1 cellular context compared by ENCODE assay signal in the genomic region with DNA sequence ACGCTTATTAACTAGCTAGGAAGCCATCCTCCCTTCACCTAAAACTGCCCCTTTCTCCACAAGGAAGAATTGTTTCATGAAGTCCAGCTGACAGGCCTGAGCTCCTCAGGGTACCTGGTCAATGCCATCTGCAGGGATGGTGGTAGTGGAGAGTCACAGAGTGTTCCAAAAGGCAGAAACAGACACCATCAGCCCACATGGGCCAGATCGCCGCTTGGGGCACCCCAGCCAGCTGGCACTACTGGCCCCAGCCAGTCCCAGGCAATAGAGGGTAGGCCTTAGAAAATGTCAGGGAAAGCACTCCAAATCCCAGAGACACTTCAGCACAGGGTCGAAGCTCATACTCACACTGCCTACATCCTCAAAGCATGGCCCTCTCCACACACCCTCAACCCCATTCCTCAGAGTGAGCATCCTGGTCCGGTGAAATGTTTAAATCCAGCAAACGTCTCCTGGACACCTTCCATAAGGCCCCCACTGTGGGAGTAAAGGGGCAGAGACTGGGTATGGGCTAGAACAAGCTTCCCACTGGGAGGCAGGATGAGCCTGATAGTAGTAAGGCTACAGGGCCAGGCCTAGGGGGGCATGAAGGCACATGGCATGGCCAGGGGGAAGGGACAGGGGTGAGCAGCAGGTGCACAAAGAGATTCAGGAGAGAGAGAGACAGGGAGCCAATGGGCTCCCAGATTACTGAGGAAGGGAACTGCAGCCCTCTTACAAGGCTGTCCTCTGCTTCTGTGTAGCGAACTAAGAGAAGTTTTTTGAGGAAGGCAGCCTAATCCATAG.
TF ChIP-seq lines count a peak whose summit lies in the region.

No MANE protein-coding gene starts in this region.

TF ChIP-seq in GM23338, 12 proteins besides CTCF, POLR2A, EP300 and RAD21 (continued from another document):
- TF ChIP-seq, protein P1, sequence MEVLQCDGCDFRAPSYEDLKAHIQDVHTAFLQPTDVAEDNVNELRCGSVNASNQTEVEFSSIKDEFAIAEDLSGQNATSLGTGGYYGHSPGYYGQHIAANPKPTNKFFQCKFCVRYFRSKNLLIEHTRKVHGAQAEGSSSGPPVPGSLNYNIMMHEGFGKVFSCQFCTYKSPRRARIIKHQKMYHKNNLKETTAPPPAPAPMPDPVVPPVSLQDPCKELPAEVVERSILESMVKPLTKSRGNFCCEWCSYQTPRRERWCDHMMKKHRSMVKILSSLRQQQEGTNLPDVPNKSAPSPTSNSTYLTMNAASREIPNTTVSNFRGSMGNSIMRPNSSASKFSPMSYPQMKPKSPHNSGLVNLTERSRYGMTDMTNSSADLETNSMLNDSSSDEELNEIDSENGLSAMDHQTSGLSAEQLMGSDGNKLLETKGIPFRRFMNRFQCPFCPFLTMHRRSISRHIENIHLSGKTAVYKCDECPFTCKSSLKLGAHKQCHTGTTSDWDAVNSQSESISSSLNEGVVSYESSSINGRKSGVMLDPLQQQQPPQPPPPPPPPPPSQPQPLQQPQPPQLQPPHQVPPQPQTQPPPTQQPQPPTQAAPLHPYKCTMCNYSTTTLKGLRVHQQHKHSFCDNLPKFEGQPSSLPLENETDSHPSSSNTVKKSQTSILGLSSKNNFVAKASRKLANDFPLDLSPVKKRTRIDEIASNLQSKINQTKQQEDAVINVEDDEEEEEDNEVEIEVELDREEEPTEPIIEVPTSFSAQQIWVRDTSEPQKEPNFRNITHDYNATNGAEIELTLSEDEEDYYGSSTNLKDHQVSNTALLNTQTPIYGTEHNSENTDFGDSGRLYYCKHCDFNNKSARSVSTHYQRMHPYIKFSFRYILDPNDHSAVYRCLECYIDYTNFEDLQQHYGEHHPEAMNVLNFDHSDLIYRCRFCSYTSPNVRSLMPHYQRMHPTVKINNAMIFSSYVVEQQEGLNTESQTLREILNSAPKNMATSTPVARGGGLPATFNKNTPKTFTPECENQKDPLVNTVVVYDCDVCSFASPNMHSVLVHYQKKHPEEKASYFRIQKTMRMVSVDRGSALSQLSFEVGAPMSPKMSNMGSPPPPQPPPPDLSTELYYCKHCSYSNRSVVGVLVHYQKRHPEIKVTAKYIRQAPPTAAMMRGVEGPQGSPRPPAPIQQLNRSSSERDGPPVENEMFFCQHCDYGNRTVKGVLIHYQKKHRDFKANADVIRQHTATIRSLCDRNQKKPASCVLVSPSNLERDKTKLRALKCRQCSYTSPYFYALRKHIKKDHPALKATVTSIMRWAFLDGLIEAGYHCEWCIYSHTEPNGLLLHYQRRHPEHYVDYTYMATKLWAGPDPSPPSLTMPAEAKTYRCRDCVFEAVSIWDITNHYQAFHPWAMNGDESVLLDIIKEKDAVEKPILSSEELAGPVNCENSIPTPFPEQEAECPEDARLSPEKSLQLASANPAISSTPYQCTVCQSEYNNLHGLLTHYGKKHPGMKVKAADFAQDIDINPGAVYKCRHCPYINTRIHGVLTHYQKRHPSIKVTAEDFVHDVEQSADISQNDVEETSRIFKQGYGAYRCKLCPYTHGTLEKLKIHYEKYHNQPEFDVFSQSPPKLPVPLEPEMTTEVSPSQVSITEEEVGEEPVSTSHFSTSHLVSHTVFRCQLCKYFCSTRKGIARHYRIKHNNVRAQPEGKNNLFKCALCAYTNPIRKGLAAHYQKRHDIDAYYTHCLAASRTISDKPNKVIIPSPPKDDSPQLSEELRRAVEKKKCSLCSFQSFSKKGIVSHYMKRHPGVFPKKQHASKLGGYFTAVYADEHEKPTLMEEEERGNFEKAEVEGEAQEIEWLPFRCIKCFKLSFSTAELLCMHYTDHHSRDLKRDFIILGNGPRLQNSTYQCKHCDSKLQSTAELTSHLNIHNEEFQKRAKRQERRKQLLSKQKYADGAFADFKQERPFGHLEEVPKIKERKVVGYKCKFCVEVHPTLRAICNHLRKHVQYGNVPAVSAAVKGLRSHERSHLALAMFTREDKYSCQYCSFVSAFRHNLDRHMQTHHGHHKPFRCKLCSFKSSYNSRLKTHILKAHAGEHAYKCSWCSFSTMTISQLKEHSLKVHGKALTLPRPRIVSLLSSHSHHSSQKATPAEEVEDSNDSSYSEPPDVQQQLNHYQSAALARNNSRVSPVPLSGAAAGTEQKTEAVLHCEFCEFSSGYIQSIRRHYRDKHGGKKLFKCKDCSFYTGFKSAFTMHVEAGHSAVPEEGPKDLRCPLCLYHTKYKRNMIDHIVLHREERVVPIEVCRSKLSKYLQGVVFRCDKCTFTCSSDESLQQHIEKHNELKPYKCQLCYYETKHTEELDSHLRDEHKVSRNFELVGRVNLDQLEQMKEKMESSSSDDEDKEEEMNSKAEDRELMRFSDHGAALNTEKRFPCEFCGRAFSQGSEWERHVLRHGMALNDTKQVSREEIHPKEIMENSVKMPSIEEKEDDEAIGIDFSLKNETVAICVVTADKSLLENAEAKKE (CRISPR knock-in tag; IDR thresholded peaks at IDR 0.05) = no peak
- TF ChIP-seq POLR2AphosphoS5 (IDR thresholded peaks at IDR 0.05; ENCODE audit: low read depth) = no peak
- TF ChIP-seq, protein P2, sequence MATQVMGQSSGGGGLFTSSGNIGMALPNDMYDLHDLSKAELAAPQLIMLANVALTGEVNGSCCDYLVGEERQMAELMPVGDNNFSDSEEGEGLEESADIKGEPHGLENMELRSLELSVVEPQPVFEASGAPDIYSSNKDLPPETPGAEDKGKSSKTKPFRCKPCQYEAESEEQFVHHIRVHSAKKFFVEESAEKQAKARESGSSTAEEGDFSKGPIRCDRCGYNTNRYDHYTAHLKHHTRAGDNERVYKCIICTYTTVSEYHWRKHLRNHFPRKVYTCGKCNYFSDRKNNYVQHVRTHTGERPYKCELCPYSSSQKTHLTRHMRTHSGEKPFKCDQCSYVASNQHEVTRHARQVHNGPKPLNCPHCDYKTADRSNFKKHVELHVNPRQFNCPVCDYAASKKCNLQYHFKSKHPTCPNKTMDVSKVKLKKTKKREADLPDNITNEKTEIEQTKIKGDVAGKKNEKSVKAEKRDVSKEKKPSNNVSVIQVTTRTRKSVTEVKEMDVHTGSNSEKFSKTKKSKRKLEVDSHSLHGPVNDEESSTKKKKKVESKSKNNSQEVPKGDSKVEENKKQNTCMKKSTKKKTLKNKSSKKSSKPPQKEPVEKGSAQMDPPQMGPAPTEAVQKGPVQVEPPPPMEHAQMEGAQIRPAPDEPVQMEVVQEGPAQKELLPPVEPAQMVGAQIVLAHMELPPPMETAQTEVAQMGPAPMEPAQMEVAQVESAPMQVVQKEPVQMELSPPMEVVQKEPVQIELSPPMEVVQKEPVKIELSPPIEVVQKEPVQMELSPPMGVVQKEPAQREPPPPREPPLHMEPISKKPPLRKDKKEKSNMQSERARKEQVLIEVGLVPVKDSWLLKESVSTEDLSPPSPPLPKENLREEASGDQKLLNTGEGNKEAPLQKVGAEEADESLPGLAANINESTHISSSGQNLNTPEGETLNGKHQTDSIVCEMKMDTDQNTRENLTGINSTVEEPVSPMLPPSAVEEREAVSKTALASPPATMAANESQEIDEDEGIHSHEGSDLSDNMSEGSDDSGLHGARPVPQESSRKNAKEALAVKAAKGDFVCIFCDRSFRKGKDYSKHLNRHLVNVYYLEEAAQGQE (IDR thresholded peaks at IDR 0.05; ENCODE audit: unreplicated experiment) = no peak
- TF ChIP-seq, protein P3, sequence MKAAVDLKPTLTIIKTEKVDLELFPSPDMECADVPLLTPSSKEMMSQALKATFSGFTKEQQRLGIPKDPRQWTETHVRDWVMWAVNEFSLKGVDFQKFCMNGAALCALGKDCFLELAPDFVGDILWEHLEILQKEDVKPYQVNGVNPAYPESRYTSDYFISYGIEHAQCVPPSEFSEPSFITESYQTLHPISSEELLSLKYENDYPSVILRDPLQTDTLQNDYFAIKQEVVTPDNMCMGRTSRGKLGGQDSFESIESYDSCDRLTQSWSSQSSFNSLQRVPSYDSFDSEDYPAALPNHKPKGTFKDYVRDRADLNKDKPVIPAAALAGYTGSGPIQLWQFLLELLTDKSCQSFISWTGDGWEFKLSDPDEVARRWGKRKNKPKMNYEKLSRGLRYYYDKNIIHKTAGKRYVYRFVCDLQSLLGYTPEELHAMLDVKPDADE (IDR thresholded peaks at IDR 0.05) = no peak
- TF ChIP-seq ZNF114 (CRISPR knock-in tag; IDR thresholded peaks at IDR 0.05) = no peak
